ENCODE assay signal across 1 cellular context in genomic region chr17:28717578-28718316, GRCh38.
TF ChIP-seq lines count a peak whose summit lies in the region.

Gene RAB34, minus strand, starts transcription at chr17:28717868. Its CDS starts 602 bp downstream, at chr17:28717266.

TF ChIP-seq in endothelial cell of umbilical vein, 7 proteins besides CTCF, POLR2A, EP300 and RAD21:
- peak; percentile 56 for TF ChIP-seq FOS (IDR thresholded peaks at IDR 0.05; ENCODE audit: borderline replicate concordance, insufficient read depth, low read length)
- TF ChIP-seq MYC (IDR thresholded peaks at IDR 0.05; ENCODE audit: low read depth, low read length): no peak
- TF ChIP-seq GATA2 (IDR thresholded peaks at IDR 0.05; ENCODE audit: insufficient read depth, insufficient read length, low read depth, low read length): no peak
- no peak for TF ChIP-seq JUN (IDR thresholded peaks at IDR 0.05; ENCODE audit: borderline replicate concordance, insufficient read depth, insufficient read length, low read depth)
- peak; percentile 56 for TF ChIP-seq POLR2AphosphoS5 (IDR thresholded peaks at IDR 0.05; ENCODE audit: insufficient read depth, low read depth, low read length)
- TF ChIP-seq EZH2 (IDR thresholded peaks at IDR 0.05; ENCODE audit: borderline replicate concordance, low read depth, low read length, severe bottlenecking): no peak
